Comparison of ENCODE assay signal across 1 cellular context in the genomic region with DNA sequence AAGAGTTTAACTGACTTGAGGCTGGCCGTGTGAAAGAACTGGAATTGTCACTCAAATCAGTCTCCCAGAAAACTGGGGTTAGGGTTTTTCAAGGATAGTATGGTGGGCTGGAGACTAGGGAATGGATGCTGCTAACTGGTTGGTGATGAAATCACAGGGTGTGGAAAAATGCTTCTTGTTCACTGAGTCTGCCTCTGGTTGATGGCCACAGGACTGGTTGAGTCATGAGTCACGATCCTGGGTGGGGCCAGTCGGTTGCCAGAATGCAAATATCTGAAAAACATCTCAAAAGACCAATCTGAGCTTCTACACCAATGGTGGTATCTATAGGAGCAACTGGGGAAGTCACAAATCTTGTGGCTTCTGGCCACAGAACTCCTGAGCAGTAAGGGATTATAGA.
A peak's percentile ranks its signal among the peaks of the same experiment; 100 is the strongest.
TF ChIP-seq lines count a peak whose summit lies in the region.

No MANE protein-coding gene starts in this region.

TF ChIP-seq in K562, 482 proteins besides CTCF, POLR2A, EP300 and RAD21 (continued from another document):
- TF ChIP-seq BHLHE40 (IDR thresholded peaks at IDR 0.05; ENCODE audit: low read length), result 0 out of 2 replicates have a peak, but pooled peaks have one; percentile 34
- no peak for TF ChIP-seq ATF7 (IDR thresholded peaks at IDR 0.05)
- TF ChIP-seq FOSL1 (tag; conservative IDR thresholded peaks at IDR 0.05), result peak; percentile 60; the same call in 1 of the 2 replicates
- TF ChIP-seq HMBOX1 (IDR thresholded peaks at IDR 0.05), result peak; percentile 70; the same call in 1 of the 2 replicates
- TF ChIP-seq YBX1 (IDR thresholded peaks at IDR 0.05), result no peak
- TF ChIP-seq, protein P1, sequence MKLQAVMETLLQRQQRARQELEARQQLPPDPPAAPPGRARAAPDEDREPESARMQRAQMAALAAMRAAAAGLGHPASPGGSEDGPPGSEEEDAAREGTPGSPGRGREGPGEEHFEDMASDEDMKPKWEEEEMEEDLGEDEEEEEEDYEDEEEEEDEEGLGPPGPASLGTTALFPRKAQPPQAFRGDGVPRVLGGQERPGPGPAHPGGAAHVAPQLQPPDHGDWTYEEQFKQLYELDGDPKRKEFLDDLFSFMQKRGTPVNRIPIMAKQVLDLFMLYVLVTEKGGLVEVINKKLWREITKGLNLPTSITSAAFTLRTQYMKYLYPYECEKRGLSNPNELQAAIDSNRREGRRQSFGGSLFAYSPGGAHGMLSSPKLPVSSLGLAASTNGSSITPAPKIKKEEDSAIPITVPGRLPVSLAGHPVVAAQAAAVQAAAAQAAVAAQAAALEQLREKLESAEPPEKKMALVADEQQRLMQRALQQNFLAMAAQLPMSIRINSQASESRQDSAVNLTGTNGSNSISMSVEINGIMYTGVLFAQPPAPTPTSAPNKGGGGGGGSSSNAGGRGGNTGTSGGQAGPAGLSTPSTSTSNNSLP (IDR thresholded peaks at IDR 0.05; ENCODE audit: borderline replicate concordance, low read depth, low read length), result no peak
- TF ChIP-seq JUND (IDR thresholded peaks at IDR 0.05; ENCODE audit: borderline replicate concordance, low read depth, low read length), result peak; percentile 65; the same call in 1 of the 2 replicates
- TF ChIP-seq JUND (tag; IDR thresholded peaks at IDR 0.05; ENCODE audit: borderline replicate concordance, low read depth, low read length), result peak; percentile 39; the same call in 1 of the 3 replicates
- no peak for TF ChIP-seq CEBPG (CRISPR knock-in tag; IDR thresholded peaks at IDR 0.05)
- TF ChIP-seq CEBPG (tag; conservative IDR thresholded peaks at IDR 0.05 in 1 of 2, IDR thresholded peaks at IDR 0.05 in 1 of 2), result peak; percentile 33 to 67; a peak in 3 of 4 replicates
- TF ChIP-seq CCNT2 (IDR thresholded peaks at IDR 0.05; ENCODE audit: borderline replicate concordance, extremely low read depth, insufficient read length, low read depth, low read length), result no peak
- TF ChIP-seq, protein P2, sequence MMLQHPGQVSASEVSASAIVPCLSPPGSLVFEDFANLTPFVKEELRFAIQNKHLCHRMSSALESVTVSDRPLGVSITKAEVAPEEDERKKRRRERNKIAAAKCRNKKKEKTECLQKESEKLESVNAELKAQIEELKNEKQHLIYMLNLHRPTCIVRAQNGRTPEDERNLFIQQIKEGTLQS (IDR thresholded peaks at IDR 0.05), result peak; percentile 77
- TF ChIP-seq, protein P2 (CRISPR knock-in tag; conservative IDR thresholded peaks at IDR 0.05), result no peak
- TF ChIP-seq PRPF4 (IDR thresholded peaks at IDR 0.05; ENCODE audit: insufficient read depth, low read depth, low read length, poor library complexity, severe bottlenecking), result no peak
TF ChIP-seq in K562: peak in this region for 7.
